In genomic region chr2:110677530-110678456, GRCh38 we compare ENCODE assay signal across 8 cellular contexts. TPM values are rescaled to one million over a fixed set of nuclear protein-coding genes. Genes with fewer than 3 reads are reported as not detected.
DNase-seq lines count a peak whose midpoint lies in the region; ATAC-seq and TF ChIP-seq lines count a peak whose summit lies in the region.

TSS of gene BUB1 (minus strand) at chr2:110678063. CDS start at chr2:110677995, 68 bp downstream.

- H3K27ac ChIP-seq in dorsolateral prefrontal cortex, result peak within 1 kb of the TSS in 57 of 59 donors; percentile 16 to 95 (median 87)
- peak within 1 kb of the TSS; percentile 73 to 92 (median 84) for H3K27ac ChIP-seq in right lobe of liver

- WGBS in right lobe of liver (ENCODE audit: insufficient coverage, low coverage, low lambda C conversion rate, missing lambda C conversion rate), result 0% methylated on average over 23 of the region's 58 CpGs

- no peaks in the 10 kb centered on the region for H3K9me3 Mint-ChIP-seq in CD14-positive monocyte

- peak within 1 kb of the TSS; percentile 99 for H3K4me3 Mint-ChIP-seq in CD14-positive monocyte

- H3K36me3 Mint-ChIP-seq in CD14-positive monocyte, result peaks cover 0 to 10% of the 10 kb centered on the region in 2 donors

- ATAC-seq in GM19397 (IDR thresholded peaks at IDR 0.05; ENCODE audit: unreplicated experiment) (peak; percentile 74), HG03571 (IDR thresholded peaks at IDR 0.05; ENCODE audit: unreplicated experiment) (peak; percentile 60), right lobe of liver (peak; percentile 99 to 100 (median 100))

- H3K27me3 ChIP-seq in dorsolateral prefrontal cortex, result peaks cover 0 to under 1% (median 0%) of the 10 kb centered on the region in 45 donors
- no peaks in the 10 kb centered on the region for H3K27me3 ChIP-seq in right lobe of liver

- DNase-seq in CD14-positive monocyte (ENCODE audit: low spot score) (peak; percentile 97), NCI-H82 (lab: John Stamatoyannopoulos, UW) (peak; percentile 98), dorsolateral prefrontal cortex (peak; percentile 91 to 97 (median 94)), right lobe of liver (peak; percentile 98)
- DNase-seq in activated CD4-positive, alpha-beta T cell treated with anti-CD3 and anti-CD28 coated beads, Interleukin-2, amount 50 U/mL, for 48 hours, result peak; percentile 95 to 96
- DNase-seq in stimulated activated CD4-positive, alpha-beta T cell treated with anti-CD3 and anti-CD28 coated beads, Interleukin-4, amount 100 ng/mL, for 4 hours, result peak; percentile 92 to 94

- H3K36me3 ChIP-seq in right lobe of liver, result no peaks in the 10 kb centered on the region

- no peaks in the 10 kb centered on the region for H3K9me3 ChIP-seq in right lobe of liver

- TF ChIP-seq CTCF in CD14-positive monocyte (IDR thresholded peaks at IDR 0.05), result no peak
- TF ChIP-seq CTCF in dorsolateral prefrontal cortex (IDR thresholded peaks at IDR 0.05 in 54 of 56, conservative IDR thresholded peaks at IDR 0.05 in 2 of 56; ENCODE audit: low read depth in 1 of 56, partially characterized antibody in 56 of 56), result peak in 17 of 56 donors; percentile 12 to 43 (median 25)
- no peak for TF ChIP-seq CTCF in right lobe of liver (IDR thresholded peaks at IDR 0.05)

- peak; percentile 87 for TF ChIP-seq POLR2A in right lobe of liver (IDR thresholded peaks at IDR 0.05)

- intact Hi-C loops in CD14-positive monocyte (cut with micrococcal nuclease) (no loop called here), dorsolateral prefrontal cortex (cut with DNase I) (no loop called here), right lobe of liver (cut with DNase I) (no loop called here)

- H3K27ac Mint-ChIP-seq in CD14-positive monocyte, result peak within 1 kb of the TSS; percentile 92 to 98 (median 95)

- peak within 1 kb of the TSS; percentile 57 to 93 (median 78) for H3K4me3 ChIP-seq in dorsolateral prefrontal cortex
- H3K4me3 ChIP-seq in right lobe of liver, result peak within 1 kb of the TSS; percentile 54 to 74 (median 68)

- H3K4me1 Mint-ChIP-seq in CD14-positive monocyte, result peaks cover 35% of the 10 kb centered on the region

- H3K27me3 Mint-ChIP-seq in CD14-positive monocyte (ENCODE audit: low read depth in 3 of 3), result peaks cover 0 to 2% (median 0%) of the 10 kb centered on the region in 3 donors

- H3K4me1 ChIP-seq in right lobe of liver, result peaks cover 0 to 4% (median 2%) of the 10 kb centered on the region in 4 donors

RNA-seq across cellular contexts. Expression of gene BUB1, which starts in this region (rescaled TPM):
- polyA plus RNA-seq in CD14-positive monocyte, result under 1 TPM; 0.24 to 0.30 TPM
- total RNA-seq in dorsolateral prefrontal cortex (1 to 10 TPM in 37 of 120 experiments, under 1 TPM in 71, not detected in 12; 0.15 to 3.0 (median 0.78) TPM), right lobe of liver (1 to 10 TPM in 3 of 6 experiments, under 1 TPM in 3; 0.33 to 3.3 (median 1.4) TPM)

Comparison
In these comparisons a context has a peak if more than half of its experiments do, and no peak if none do; other contexts are left out.
1. Peak in every context shown above with its lines: DNase-seq, ATAC-seq, H3K4me3 ChIP-seq and H3K27ac ChIP-seq.
2. Peak in DNase-seq in CD14-positive monocyte; RNA of the gene not detected or under 1 TPM.